8 cellular contexts compared by ENCODE assay signal in the genomic region with DNA sequence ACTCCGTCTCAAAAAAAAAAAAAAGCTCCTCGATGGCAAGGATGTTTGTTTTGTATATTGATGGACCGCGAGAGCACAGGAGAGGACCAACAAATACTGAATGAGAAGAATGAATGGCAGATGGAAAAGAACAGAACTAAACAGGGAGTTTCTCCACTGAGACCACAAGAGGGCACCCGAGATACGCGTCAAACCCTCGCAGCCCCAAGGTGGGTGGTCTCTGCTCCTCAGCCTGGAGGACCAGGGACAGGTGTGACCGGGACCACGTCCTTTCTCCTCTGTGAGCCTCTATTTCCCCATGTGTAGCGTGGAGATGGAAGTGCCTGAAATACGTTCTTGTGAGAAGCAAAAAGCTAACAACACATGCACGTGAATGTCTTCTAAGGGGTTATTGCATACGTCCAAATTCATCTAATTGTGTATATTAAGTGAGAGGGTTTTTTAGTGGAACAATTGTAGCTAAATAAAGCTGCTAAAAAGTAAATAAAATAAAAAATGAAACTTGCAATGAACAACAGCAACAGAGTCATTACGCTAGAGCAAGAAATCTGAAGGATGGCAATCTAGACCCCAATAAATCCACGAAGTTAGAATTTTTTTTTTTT. TPM values are rescaled to one million over a fixed set of nuclear protein-coding genes. Genes with fewer than 3 reads are reported as not detected.
DNase-seq lines count a peak whose midpoint lies in the region; ATAC-seq, FAIRE-seq and TF ChIP-seq lines count a peak whose summit lies in the region.

No MANE protein-coding gene starts in this region.

- peak; percentile 58 for FAIRE-seq in HTR-8/SVneo (lab: Jason Lieb, UNC)
- FAIRE-seq in bronchial epithelial cell (lab: Jason Lieb, UNC) = no peak
- FAIRE-seq in urothelium cell line (lab: Jason Lieb, UNC) = no peak

- peak; percentile 66 for DNase-seq in NCI-H1436 (lab: John Stamatoyannopoulos, UW)
- DNase-seq in NCI-H1436 treated with DMSO at 0.1 percent for 48 hours (lab: John Stamatoyannopoulos, UW) = no peak
- DNase-seq in HTR-8/SVneo (ENCODE audit: insufficient read length, low spot score) = peak; percentile 53
- DNase-seq in RPMI8226 = peak; percentile 60
- DNase-seq in bronchial epithelial cell (ENCODE audit: low read depth) = peak; percentile 30
- DNase-seq in left lung = no peak
- DNase-seq in urothelium cell line (ENCODE audit: low spot score) = peak; percentile 58

- H3K27ac ChIP-seq in left lung = no peak overlapping the region

- H3K4me3 ChIP-seq in bronchial epithelial cell (ENCODE audit: low read depth, low read length) (no peak overlapping the region), left lung (no peak overlapping the region)

- H3K36me3 ChIP-seq in bronchial epithelial cell (ENCODE audit: control insufficient read depth, insufficient read depth, low read length) (no peaks in the 10 kb centered on the region), left lung (no peaks in the 10 kb centered on the region)

- H3K4me1 ChIP-seq in left lung = peaks cover 0 to 26% of the 10 kb centered on the region in 2 donors

- intact Hi-C loops in left lung (cut with DNase I) = loop anchor here in 1 of 2 donors (5.0 kb wide), 1 partner anchor 196 kb away; no protein-coding TSS in a partner anchor

- TF ChIP-seq CTCF in bronchial epithelial cell (IDR thresholded peaks at IDR 0.05; ENCODE audit: insufficient read depth, low read length, severe bottlenecking) (peak; percentile 82), left lung (IDR thresholded peaks at IDR 0.05) (peak; percentile 56 to 57)

- ATAC-seq in left lung = peak; percentile 72
- ATAC-seq in GM18907 (IDR thresholded peaks at IDR 0.05; ENCODE audit: unreplicated experiment) = no peak

- H3K27me3 ChIP-seq in bronchial epithelial cell (ENCODE audit: control insufficient read depth, insufficient read depth, low read length) (no peaks in the 10 kb centered on the region), left lung (peaks cover 0 to 91% of the 10 kb centered on the region in 2 donors)

- H3K9me3 ChIP-seq in left lung = no peaks in the 10 kb centered on the region

RNA-seq across cellular contexts. Expression of a gene that starts 8.3 kb away (rescaled TPM):
- 18.2 and 20.4 TPM in 2 replicates for total RNA-seq in bronchial epithelial cell
- total RNA-seq in left lung = 10 to 100 TPM; 20.4 to 29.8 TPM

RNA-seq across cellular contexts. Expression of a gene that starts 17.9 kb away (rescaled TPM):
- 6.5 and 15.0 TPM in 2 replicates for total RNA-seq in bronchial epithelial cell
- 1 to 10 TPM; 5.4 to 8.8 TPM for total RNA-seq in left lung

RNA-seq across cellular contexts. Expression of a gene that starts 21.2 kb away (rescaled TPM):
- total RNA-seq in bronchial epithelial cell (not detected in 2 replicates), left lung (1 to 10 TPM; 1.0 to 1.4 TPM)

RNA-seq across cellular contexts. Expression of a gene that starts 32.4 kb away (rescaled TPM):
- total RNA-seq in bronchial epithelial cell (26.3 and 37.8 TPM in 2 replicates), left lung (100 to 1,000 TPM; 138 to 144 TPM)

Comparison
In these comparisons a context has a peak if more than half of its experiments do, and no peak if none do; other contexts are left out.
1. DNase-seq: peak in NCI-H1436 (single experiment), HTR-8/SVneo (single experiment), RPMI8226 (single experiment), bronchial epithelial cell (single experiment) and urothelium cell line (single experiment); none in NCI-H1436 treated with DMSO at 0.1 percent for 48 hours (single experiment) and left lung (0 of 2).